8 cellular contexts compared by ENCODE assay signal in the genomic region with DNA sequence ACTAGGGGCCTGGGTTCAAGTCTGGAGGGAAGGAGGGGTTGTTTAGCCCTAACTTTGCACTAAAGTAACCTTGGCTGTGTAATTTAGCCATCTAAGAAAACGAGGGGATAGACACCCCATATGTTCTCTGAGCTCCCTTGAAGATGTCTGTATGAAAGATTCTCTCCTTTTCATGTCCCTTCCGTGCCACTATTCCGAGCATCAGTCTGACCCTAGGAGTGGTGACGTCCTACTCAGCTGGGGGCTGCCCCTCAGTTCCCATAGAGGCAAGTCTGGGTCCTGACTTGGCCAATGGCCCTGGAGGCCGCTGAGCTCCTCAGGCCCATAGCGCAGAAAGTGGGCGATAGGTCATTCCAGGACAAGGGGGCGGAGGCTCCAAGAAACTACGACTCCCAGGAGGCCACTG. TPM values are rescaled to one million over a fixed set of nuclear protein-coding genes. Genes with fewer than 3 reads are reported as not detected.
DNase-seq lines count a peak whose midpoint lies in the region; ATAC-seq and TF ChIP-seq lines count a peak whose summit lies in the region.

No MANE protein-coding gene starts in this region.

- H3K4me1 Mint-ChIP-seq in CD4-positive, alpha-beta memory T cell = peaks cover 21 to 38% (median 29%) of the 10 kb centered on the region in 4 donors
- peaks cover 31% of the 10 kb centered on the region for H3K4me1 Mint-ChIP-seq in endothelial cell (ENCODE audit: unreplicated experiment)

- no peaks in the 10 kb centered on the region for H3K36me3 ChIP-seq in CD4-positive, alpha-beta memory T cell (ENCODE audit: insufficient read depth, low read length)
- H3K36me3 ChIP-seq in PC-9 (ENCODE audit: low read depth) (no peaks in the 10 kb centered on the region), osteoblast (ENCODE audit: insufficient read depth, low read length) (no peaks in the 10 kb centered on the region)

- H4K20me1 ChIP-seq in PC-9 (ENCODE audit: insufficient read depth) (no peaks in the 10 kb centered on the region), osteoblast (ENCODE audit: insufficient read depth, low read length) (no peaks in the 10 kb centered on the region)

- H3K9me3 ChIP-seq in CD4-positive, alpha-beta memory T cell (ENCODE audit: control insufficient read depth in 1 of 2, low read length in 2 of 2) = no peaks in the 10 kb centered on the region
- no peaks in the 10 kb centered on the region; the same call in 1 of the 2 replicates for H3K9me3 ChIP-seq in PC-9 (ENCODE audit: insufficient read depth, low read depth)
- H3K9me3 ChIP-seq in osteoblast (ENCODE audit: low read depth, low read length) = no peaks in the 10 kb centered on the region

- TSS peak; percentile 87 for BruUV-seq in PC-9 (replicated peaks; lab: Mats Ljungman, UMichigan)

- H3K4me1 ChIP-seq in CD4-positive, alpha-beta memory T cell (ENCODE audit: insufficient read depth, low read length) = peaks cover 26% of the 10 kb centered on the region
- H3K4me1 ChIP-seq in PC-9 (replicated peaks; ENCODE audit: insufficient read depth) (peaks cover 23% of the 10 kb centered on the region), osteoblast (ENCODE audit: insufficient read depth, low read length) (peaks cover 29% of the 10 kb centered on the region)

- no peak for ATAC-seq in HG02678 (IDR thresholded peaks at IDR 0.05; ENCODE audit: unreplicated experiment)

- peak overlapping the region; percentile 32 to 65 for H3K4me3 ChIP-seq in CD4-positive, alpha-beta memory T cell (ENCODE audit: low read length in 2 of 2)
- H3K4me3 ChIP-seq in PC-9 (peak overlapping the region; percentile 54; the same call in 1 of the 2 replicates), osteoblast (ENCODE audit: insufficient read depth, low read length) (peak overlapping the region; percentile 85)

- intact Hi-C loops in CD4-positive, alpha-beta memory T cell (cut with micrococcal nuclease) = loop anchor here (1.0 to 5.0 kb wide), 3 partner anchors 220 to 1586 kb away; a partner anchor contains a TSS
- intact Hi-C loops in PC-9 (cut with micrococcal nuclease; ENCODE audit: unreplicated experiment) = no loop called here

- H3K9me3 Mint-ChIP-seq in CD4-positive, alpha-beta memory T cell = peaks cover 0 to 4% (median 0%) of the 10 kb centered on the region in 8 donors
- H3K9me3 Mint-ChIP-seq in endothelial cell (ENCODE audit: unreplicated experiment) = no peaks in the 10 kb centered on the region

- H3K9me2 ChIP-seq in PC-9 (ENCODE audit: insufficient read depth) = no peaks in the 10 kb centered on the region; the same call in 1 of the 2 replicates

- TF ChIP-seq CTCF in PC-9 (conservative IDR thresholded peaks at IDR 0.05) (no peak), endothelial cell (IDR thresholded peaks at IDR 0.05; ENCODE audit: unreplicated experiment) (no peak), osteoblast (IDR thresholded peaks at IDR 0.05; ENCODE audit: extremely low read depth, low read depth, low read length) (no peak)

- no peak for DNase-seq in CD4-positive, alpha-beta memory T cell
- DNase-seq in PC-9 (no peak), endothelial cell (ENCODE audit: low spot score) (no peak), osteoblast (ENCODE audit: insufficient read length, low spot score, missing footprints) (no peak), NCI-H446 (lab: John Stamatoyannopoulos, UW) (no peak), cerebellar cortex (ENCODE audit: low spot score) (no peak), anterior cingulate cortex (lab: John Stamatoyannopoulos, UW) (no peak)

- CTCF ChIA-PET in CD4-positive, alpha-beta memory T cell (lab: Charles Lee; ENCODE audit: partially characterized antibody) = interaction anchor here (1.5 kb wide), 1 partner anchor 130 kb away, joined by 10 read pairs; a partner anchor contains a TSS
- CTCF ChIA-PET in PC-9 (lab: Charles Lee) = interaction anchor here (1.0 kb wide), 1 partner anchor 130 kb away, joined by 4 read pairs; no protein-coding TSS in a partner anchor

- H3K27ac Mint-ChIP-seq in CD4-positive, alpha-beta memory T cell = peak overlapping the region; percentile 96 to 100 (median 100)
- peak overlapping the region; percentile 70 for H3K27ac Mint-ChIP-seq in endothelial cell (ENCODE audit: unreplicated experiment)

- peak overlapping the region; percentile 88 for H3K27ac ChIP-seq in CD4-positive, alpha-beta memory T cell (ENCODE audit: low read depth, low read length)
- peak overlapping the region; percentile 69 for H3K27ac ChIP-seq in PC-9
- H3K27ac ChIP-seq in osteoblast (ENCODE audit: low read depth, low read length) = peak overlapping the region; percentile 74

- no peaks in the 10 kb centered on the region for H3K27me3 Mint-ChIP-seq in CD4-positive, alpha-beta memory T cell
- H3K27me3 Mint-ChIP-seq in endothelial cell (ENCODE audit: unreplicated experiment) = peaks cover 16% of the 10 kb centered on the region

- H3K79me2 ChIP-seq in PC-9 (ENCODE audit: low read depth) (peaks cover 37% of the 10 kb centered on the region), osteoblast (ENCODE audit: insufficient read depth, low read length) (peaks cover 41% of the 10 kb centered on the region)

- H3K4me3 Mint-ChIP-seq in CD4-positive, alpha-beta memory T cell = peak overlapping the region; percentile 97 to 100 (median 99)
- H3K4me3 Mint-ChIP-seq in endothelial cell (ENCODE audit: unreplicated experiment) = peak overlapping the region; percentile 86

- POLR2A ChIA-PET in CD4-positive, alpha-beta memory T cell (lab: Charles Lee; ENCODE audit: partially characterized antibody) = interaction anchor here (1.1 to 9.8 kb wide), 4 partner anchors 62 to 220 kb away, joined by 4 to 205 read pairs (median 6); a partner anchor contains a TSS
- POLR2A ChIA-PET in PC-9 (lab: Charles Lee; ENCODE audit: unreplicated experiment) = interaction anchor here (0.6 to 0.9 kb wide), 3 partner anchors 61 to 130 kb away, joined by 5 to 12 read pairs (median 8); a partner anchor contains a TSS

- H3K4me2 ChIP-seq in PC-9 (peak overlapping the region; percentile 79), osteoblast (ENCODE audit: insufficient read depth, low read length) (peak overlapping the region; percentile 83)

- H3F3A ChIP-seq in PC-9 (ENCODE audit: insufficient read depth, low read depth) = peaks cover 6% of the 10 kb centered on the region; the same call in 1 of the 2 replicates

- no peaks in the 10 kb centered on the region for H3K27me3 ChIP-seq in CD4-positive, alpha-beta memory T cell (ENCODE audit: insufficient read depth, low read length)
- H3K27me3 ChIP-seq in PC-9 (ENCODE audit: insufficient read depth, low read depth) = no peaks in the 10 kb centered on the region
- H3K27me3 ChIP-seq in osteoblast (ENCODE audit: insufficient read depth, low read length) = no peaks in the 10 kb centered on the region

- H2AFZ ChIP-seq in PC-9 = peak overlapping the region; percentile 74; the same call in 1 of the 2 replicates
- peak overlapping the region; percentile 95 for H2AFZ ChIP-seq in osteoblast (ENCODE audit: low read length)

- peaks cover 0 to 14% of the 10 kb centered on the region in 2 donors for H3K36me3 Mint-ChIP-seq in CD4-positive, alpha-beta memory T cell
- peaks cover 9% of the 10 kb centered on the region for H3K36me3 Mint-ChIP-seq in endothelial cell (ENCODE audit: low read depth, unreplicated experiment)

RNA-seq across cellular contexts. Expression of a gene that starts 0.8 kb away (rescaled TPM):
- total RNA-seq in CD4-positive, alpha-beta memory T cell = 10 to 100 TPM; 20.0 to 21.8 TPM
- polyA plus RNA-seq in CD4-positive, alpha-beta memory T cell = 1 to 10 TPM; 3.8 to 9.0 TPM
- total RNA-seq in PC-9 (2021) (14.1 and 14.3 TPM in 2 replicates), endothelial cell (ENCODE audit: unreplicated experiment) (22.7 TPM), osteoblast (11.2 and 11.9 TPM in 2 replicates)
